In genomic region chr21:36747114-36747814, GRCh38 we compare ENCODE assay signal across 1 cellular context.
TF ChIP-seq lines count a peak whose summit lies in the region.

No MANE protein-coding gene starts in this region.

TF ChIP-seq in HepG2, 621 proteins besides CTCF, POLR2A, EP300 and RAD21 (continued from another document):
- TF ChIP-seq, protein P1, sequence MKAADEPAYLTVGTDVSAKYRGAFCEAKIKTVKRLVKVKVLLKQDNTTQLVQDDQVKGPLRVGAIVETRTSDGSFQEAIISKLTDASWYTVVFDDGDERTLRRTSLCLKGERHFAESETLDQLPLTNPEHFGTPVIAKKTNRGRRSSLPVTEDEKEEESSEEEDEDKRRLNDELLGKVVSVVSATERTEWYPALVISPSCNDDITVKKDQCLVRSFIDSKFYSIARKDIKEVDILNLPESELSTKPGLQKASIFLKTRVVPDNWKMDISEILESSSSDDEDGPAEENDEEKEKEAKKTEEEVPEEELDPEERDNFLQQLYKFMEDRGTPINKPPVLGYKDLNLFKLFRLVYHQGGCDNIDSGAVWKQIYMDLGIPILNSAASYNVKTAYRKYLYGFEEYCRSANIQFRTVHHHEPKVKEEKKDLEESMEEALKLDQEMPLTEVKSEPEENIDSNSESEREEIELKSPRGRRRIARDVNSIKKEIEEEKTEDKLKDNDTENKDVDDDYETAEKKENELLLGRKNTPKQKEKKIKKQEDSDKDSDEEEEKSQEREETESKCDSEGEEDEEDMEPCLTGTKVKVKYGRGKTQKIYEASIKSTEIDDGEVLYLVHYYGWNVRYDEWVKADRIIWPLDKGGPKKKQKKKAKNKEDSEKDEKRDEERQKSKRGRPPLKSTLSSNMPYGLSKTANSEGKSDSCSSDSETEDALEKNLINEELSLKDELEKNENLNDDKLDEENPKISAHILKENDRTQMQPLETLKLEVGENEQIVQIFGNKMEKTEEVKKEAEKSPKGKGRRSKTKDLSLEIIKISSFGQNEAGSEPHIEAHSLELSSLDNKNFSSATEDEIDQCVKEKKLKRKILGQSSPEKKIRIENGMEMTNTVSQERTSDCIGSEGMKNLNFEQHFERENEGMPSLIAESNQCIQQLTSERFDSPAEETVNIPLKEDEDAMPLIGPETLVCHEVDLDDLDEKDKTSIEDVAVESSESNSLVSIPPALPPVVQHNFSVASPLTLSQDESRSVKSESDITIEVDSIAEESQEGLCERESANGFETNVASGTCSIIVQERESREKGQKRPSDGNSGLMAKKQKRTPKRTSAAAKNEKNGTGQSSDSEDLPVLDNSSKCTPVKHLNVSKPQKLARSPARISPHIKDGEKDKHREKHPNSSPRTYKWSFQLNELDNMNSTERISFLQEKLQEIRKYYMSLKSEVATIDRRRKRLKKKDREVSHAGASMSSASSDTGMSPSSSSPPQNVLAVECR (CRISPR knock-in tag; IDR thresholded peaks at IDR 0.05; ENCODE audit: borderline replicate concordance): 0 out of 2 replicates have a peak, but pooled peaks have one; percentile 32
- 0 out of 2 replicates have a peak, but pooled peaks have one; percentile 11 for TF ChIP-seq SPEN (CRISPR knock-in tag; IDR thresholded peaks at IDR 0.05; ENCODE audit: low read depth)
- peak; percentile 47; the same call in 1 of the 2 replicates for TF ChIP-seq ZNF121 (CRISPR knock-in tag; IDR thresholded peaks at IDR 0.05)
- no peak for TF ChIP-seq IRX3 (CRISPR knock-in tag; IDR thresholded peaks at IDR 0.05; ENCODE audit: borderline replicate concordance, low read depth)
- TF ChIP-seq TBX2 (CRISPR knock-in tag; IDR thresholded peaks at IDR 0.05; ENCODE audit: borderline replicate concordance): 0 out of 2 replicates have a peak, but pooled peaks have one; percentile 3
- no peak for TF ChIP-seq ZNF775 (CRISPR knock-in tag; IDR thresholded peaks at IDR 0.05; ENCODE audit: borderline replicate concordance)
- TF ChIP-seq ZNF18 (CRISPR knock-in tag; IDR thresholded peaks at IDR 0.05; ENCODE audit: insufficient replicate concordance): no peak
- no peak for TF ChIP-seq SIX1 (CRISPR knock-in tag; IDR thresholded peaks at IDR 0.05; ENCODE audit: borderline replicate concordance)
- TF ChIP-seq, protein P2, sequence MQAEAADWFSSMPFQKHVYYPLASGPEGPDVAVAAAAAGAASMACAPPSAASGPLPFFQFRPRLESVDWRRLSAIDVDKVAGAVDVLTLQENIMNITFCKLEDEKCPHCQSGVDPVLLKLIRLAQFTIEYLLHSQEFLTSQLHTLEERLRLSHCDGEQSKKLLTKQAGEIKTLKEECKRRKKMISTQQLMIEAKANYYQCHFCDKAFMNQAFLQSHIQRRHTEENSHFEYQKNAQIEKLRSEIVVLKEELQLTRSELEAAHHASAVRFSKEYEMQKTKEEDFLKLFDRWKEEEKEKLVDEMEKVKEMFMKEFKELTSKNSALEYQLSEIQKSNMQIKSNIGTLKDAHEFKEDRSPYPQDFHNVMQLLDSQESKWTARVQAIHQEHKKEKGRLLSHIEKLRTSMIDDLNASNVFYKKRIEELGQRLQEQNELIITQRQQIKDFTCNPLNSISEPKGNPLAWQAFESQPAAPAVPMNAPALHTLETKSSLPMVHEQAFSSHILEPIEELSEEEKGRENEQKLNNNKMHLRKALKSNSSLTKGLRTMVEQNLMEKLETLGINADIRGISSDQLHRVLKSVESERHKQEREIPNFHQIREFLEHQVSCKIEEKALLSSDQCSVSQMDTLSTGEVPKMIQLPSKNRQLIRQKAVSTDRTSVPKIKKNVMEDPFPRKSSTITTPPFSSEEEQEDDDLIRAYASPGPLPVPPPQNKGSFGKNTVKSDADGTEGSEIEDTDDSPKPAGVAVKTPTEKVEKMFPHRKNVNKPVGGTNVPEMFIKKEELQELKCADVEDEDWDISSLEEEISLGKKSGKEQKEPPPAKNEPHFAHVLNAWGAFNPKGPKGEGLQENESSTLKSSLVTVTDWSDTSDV (CRISPR knock-in tag; IDR thresholded peaks at IDR 0.05): no peak
